Comparison of ENCODE assay signal across 8 cellular contexts in the genomic region with DNA sequence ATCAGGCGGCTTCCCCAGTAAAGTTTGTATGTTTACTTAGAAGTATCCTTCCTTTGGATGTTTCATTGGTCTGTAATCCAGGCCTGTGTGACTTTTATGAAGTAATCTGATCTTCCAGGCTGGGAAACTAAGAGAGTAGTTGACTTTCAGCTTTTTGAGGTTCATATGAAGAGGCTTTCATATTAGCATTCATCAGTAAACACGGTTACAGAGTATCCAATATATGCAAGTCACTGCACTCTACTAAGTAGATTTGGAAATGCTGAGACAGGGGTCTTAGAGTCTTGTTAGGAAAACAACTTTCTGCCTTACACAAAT. TPM values are rescaled to one million over a fixed set of nuclear protein-coding genes. Genes with fewer than 3 reads are reported as not detected.
DNase-seq lines count a peak whose midpoint lies in the region; ATAC-seq and TF ChIP-seq lines count a peak whose summit lies in the region.

No MANE protein-coding gene starts in this region.

- H3K36me3 Mint-ChIP-seq in naive B cell: peaks cover 0 to 6% of the 10 kb centered on the region in 2 donors

- ATAC-seq in naive B cell (ENCODE audit: low read depth in 2 of 2): no peak
- ATAC-seq in GM18505 (IDR thresholded peaks at IDR 0.05; ENCODE audit: unreplicated experiment): no peak
- ATAC-seq in GM19324 (IDR thresholded peaks at IDR 0.05; ENCODE audit: low FRiP score, unreplicated experiment): no peak

- H3K4me3 ChIP-seq in colonic mucosa: peak overlapping the region; percentile 60

- H3K9me3 ChIP-seq in colonic mucosa: no peaks in the 10 kb centered on the region

- intact Hi-C loops in colonic mucosa (cut with DNase I): no loop called here

- TF ChIP-seq CTCF in C4-2B (conservative IDR thresholded peaks at IDR 0.05) (no peak), colonic mucosa (IDR thresholded peaks at IDR 0.05) (no peak)

- no peaks in the 10 kb centered on the region for H3K27me3 Mint-ChIP-seq in naive B cell

- H3K9ac ChIP-seq in colonic mucosa (ENCODE audit: low read depth in 2 of 2, low read length in 2 of 2): peak overlapping the region in 1 of 2 donors; percentile 85

- H3K4me1 Mint-ChIP-seq in naive B cell: peaks cover 26 to 34% (median 26%) of the 10 kb centered on the region in 3 donors

- H3K27me3 ChIP-seq in colonic mucosa: no peaks in the 10 kb centered on the region

- no peak for TF ChIP-seq POLR2A in GM18505 (IDR thresholded peaks at IDR 0.05; ENCODE audit: borderline replicate concordance, extremely low read depth, insufficient read depth, insufficient read length)

- H3K4me1 ChIP-seq in colonic mucosa: peaks cover 8% of the 10 kb centered on the region

- no peaks in the 10 kb centered on the region for H3K36me3 ChIP-seq in colonic mucosa

- H3K4me3 Mint-ChIP-seq in naive B cell: peak overlapping the region; percentile 95 to 99 (median 97)

- peak; percentile 11 for DNase-seq in LoVo (ENCODE audit: low spot score)
- DNase-seq in colonic mucosa: no peak
- no peak for DNase-seq in naive B cell
- DNase-seq in stimulated activated CD4-positive, alpha-beta T cell treated with anti-CD3 and anti-CD28 coated beads, Interleukin-4, amount 100 ng/mL, for 24 hours: no peak
- no peak for DNase-seq in activated effector memory CD4-positive, alpha-beta T cell treated with anti-CD3 and anti-CD28 coated beads, Interleukin-2, amount 50 U/mL, for 16 hours

- no peaks in the 10 kb centered on the region for H3K9me3 Mint-ChIP-seq in naive B cell

- H3K27ac ChIP-seq in C4-2B (peak overlapping the region; percentile 99), colonic mucosa (peak overlapping the region; percentile 91)

- peak overlapping the region; percentile 23 to 99 (median 98) for H3K27ac Mint-ChIP-seq in naive B cell

RNA-seq across cellular contexts. Expression of gene DNAJC21, which starts 1.1 kb away (rescaled TPM):
- total RNA-seq in colonic mucosa: 10 to 100 TPM; 39.5 to 40.4 TPM
- polyA plus RNA-seq in naive B cell (ENCODE audit: low read depth in 6 of 6): 10 to 100 TPM in 5 of 6 donors, 1 to 10 TPM in 1; 6.6 to 30.8 (median 21.6) TPM

RNA-seq across cellular contexts. Expression of gene BRIX1, which starts 15.0 kb away (rescaled TPM):
- 10 to 100 TPM; 13.6 to 22.6 TPM for total RNA-seq in colonic mucosa
- 10 to 100 TPM; 49.6 to 63.3 (median 54.1) TPM for polyA plus RNA-seq in naive B cell (ENCODE audit: low read depth in 6 of 6)

RNA-seq across cellular contexts. Expression of gene RAD1, which starts 15.2 kb away (rescaled TPM):
- 10 to 100 TPM; 12.6 to 17.4 TPM for total RNA-seq in colonic mucosa
- polyA plus RNA-seq in naive B cell (ENCODE audit: low read depth in 6 of 6): 10 to 100 TPM; 11.6 to 22.8 (median 21.1) TPM
